8 cellular contexts compared by ENCODE assay signal in genomic region chr16:89658221-89658879, GRCh38.
DNase-seq lines count a peak whose midpoint lies in the region; ATAC-seq lines count a peak whose summit lies in the region.

No MANE protein-coding gene starts in this region.

- H3K36me3 ChIP-seq in HUES6 (ENCODE audit: control insufficient read depth, insufficient read depth, low read length), result peaks cover 41% of the 10 kb centered on the region

- peak overlapping the region; percentile 100 for H3K4me3 ChIP-seq in HUES6 (ENCODE audit: low read depth, low read length)
- H3K4me3 ChIP-seq in iPS-18c (ENCODE audit: insufficient read depth, low read depth, low read length), result peak overlapping the region; percentile 89

- no peak for ATAC-seq in activated naive CD8-positive, alpha-beta T cell treated with anti-CD3 and anti-CD28 coated beads, Interleukin-2, amount 50 U/mL, for 24 hours
- no peak for ATAC-seq in stimulated activated naive CD8-positive, alpha-beta T cell treated with anti-CD3 and anti-CD28 coated beads, Interleukin-15, Interleukin-2, amounts not matched to agents 100 U/mL and 50 U/mL, for 24 hours
- no peak for ATAC-seq in GM18867 (IDR thresholded peaks at IDR 0.05; ENCODE audit: unreplicated experiment)

- H3K4me1 Mint-ChIP-seq in activated naive CD8-positive, alpha-beta T cell treated with anti-CD3 and anti-CD28 coated beads, Interleukin-2, amount 50 U/mL, for 24 hours, result peaks cover 35% of the 10 kb centered on the region

- no peaks in the 10 kb centered on the region for H3K27me3 ChIP-seq in HUES6 (ENCODE audit: control insufficient read depth, insufficient read depth, low read length)

- peaks cover 26% of the 10 kb centered on the region for H3K36me3 Mint-ChIP-seq in activated naive CD8-positive, alpha-beta T cell treated with anti-CD3 and anti-CD28 coated beads, Interleukin-2, amount 50 U/mL, for 24 hours (ENCODE audit: low read depth)

- H3K27ac ChIP-seq in HUES6 (ENCODE audit: low read depth, low read length), result peak overlapping the region; percentile 70; the same call in 1 of the 2 replicates

- peaks cover 12% of the 10 kb centered on the region for H3K4me1 ChIP-seq in HUES6 (ENCODE audit: control insufficient read depth, insufficient read depth, low read length)

- H3K9me3 ChIP-seq in HUES6 (ENCODE audit: control insufficient read depth, insufficient read depth, low read depth, low read length) (no peaks in the 10 kb centered on the region), iPS-18c (ENCODE audit: control insufficient read depth, insufficient read depth, low read length) (no peaks in the 10 kb centered on the region)

- H3K9me3 Mint-ChIP-seq in activated naive CD8-positive, alpha-beta T cell treated with anti-CD3 and anti-CD28 coated beads, Interleukin-2, amount 50 U/mL, for 24 hours, result no peaks in the 10 kb centered on the region

- peak overlapping the region; percentile 79 for H3K27ac Mint-ChIP-seq in activated naive CD8-positive, alpha-beta T cell treated with anti-CD3 and anti-CD28 coated beads, Interleukin-2, amount 50 U/mL, for 24 hours

- H3K9ac ChIP-seq in HUES6 (ENCODE audit: low read length), result peak overlapping the region; percentile 94

- H3K27me3 Mint-ChIP-seq in activated naive CD8-positive, alpha-beta T cell treated with anti-CD3 and anti-CD28 coated beads, Interleukin-2, amount 50 U/mL, for 24 hours, result no peaks in the 10 kb centered on the region

- peak overlapping the region; percentile 87 for H3K4me3 Mint-ChIP-seq in activated naive CD8-positive, alpha-beta T cell treated with anti-CD3 and anti-CD28 coated beads, Interleukin-2, amount 50 U/mL, for 24 hours

- DNase-seq in D341Med (ENCODE audit: low spot score) (peak; percentile 55), NCI-H345 treated with DMSO at 0.1 percent for 48 hours (lab: John Stamatoyannopoulos, UW; ENCODE audit: unreplicated experiment) (no peak), NCI-H1105 treated with DMSO at 0.1 percent for 48 hours (lab: John Stamatoyannopoulos, UW) (no peak)
- DNase-seq in activated naive CD8-positive, alpha-beta T cell treated with anti-CD3 and anti-CD28 coated beads, Interleukin-2, amount 50 U/mL, for 24 hours, result peak; percentile 34
- DNase-seq in stimulated activated naive CD8-positive, alpha-beta T cell treated with anti-CD3 and anti-CD28 coated beads, Interleukin-15, Interleukin-2, amounts not matched to agents 100 U/mL and 50 U/mL, for 24 hours, result peak; percentile 33

Comparison
In these comparisons a context has a peak if more than half of its experiments do, and no peak if none do; other contexts are left out.
1. DNase-seq: peak in D341Med (single experiment), activated naive CD8-positive, alpha-beta T cell treated with anti-CD3 and anti-CD28 coated beads, Interleukin-2, amount 50 U/mL, for 24 hours (single experiment) and stimulated activated naive CD8-positive, alpha-beta T cell treated with anti-CD3 and anti-CD28 coated beads, Interleukin-15, Interleukin-2, amounts not matched to agents 100 U/mL and 50 U/mL, for 24 hours (single experiment); none in NCI-H345 treated with DMSO at 0.1 percent for 48 hours (single experiment) and NCI-H1105 treated with DMSO at 0.1 percent for 48 hours (single experiment).